In the genomic region with DNA sequence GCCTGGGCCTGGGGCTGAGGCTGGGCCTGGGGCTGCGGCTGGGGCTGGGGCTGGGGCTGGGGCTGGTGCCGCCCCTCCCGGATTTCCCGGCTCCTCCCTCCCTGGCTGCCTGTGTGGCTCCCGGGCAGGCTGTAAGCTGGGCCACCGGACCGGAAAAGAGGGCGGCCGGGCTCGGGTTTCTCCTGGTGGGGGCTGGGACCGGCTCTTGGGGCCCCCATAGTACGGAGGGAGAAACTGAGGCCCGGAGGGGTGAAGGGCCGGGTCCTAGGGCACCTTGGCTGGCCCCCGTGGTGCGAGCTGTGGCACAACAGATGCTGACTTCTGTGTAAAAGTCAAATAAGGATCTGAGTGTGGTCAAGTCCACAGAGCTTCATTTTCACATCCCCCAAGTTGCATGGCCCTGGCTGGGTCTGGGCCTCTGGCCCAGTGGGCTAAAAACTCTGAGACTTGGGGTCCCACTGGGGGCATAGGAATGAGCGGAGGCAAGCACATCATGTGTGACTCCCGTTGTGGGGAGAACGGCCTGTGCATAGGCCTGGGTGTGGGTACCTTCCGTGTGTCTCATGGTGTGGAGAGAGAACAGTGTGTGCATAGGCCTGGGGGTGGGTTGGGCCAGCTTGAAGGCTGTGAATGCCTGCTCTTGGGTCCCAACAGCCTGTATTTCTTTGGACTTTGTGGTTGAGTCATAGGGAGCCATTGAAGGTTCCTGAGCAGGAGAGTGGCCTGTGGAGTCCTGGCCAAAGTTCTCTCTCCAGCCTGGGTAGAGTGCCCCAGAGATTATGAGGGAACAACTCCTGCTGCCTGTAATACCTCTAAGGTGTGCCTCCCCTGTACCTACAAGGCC, we compare ENCODE assay signal across 9 cellular contexts.
DNase-seq lines count a peak whose midpoint lies in the region; ATAC-seq and TF ChIP-seq lines count a peak whose summit lies in the region.
"Had no signal": no experiment of that assay in that cellular context is flagged by ENCODE, and none has a peak within 500 bp of the region (broad histone marks: within the 10 kb centered on the region; RNA-seq: fewer than 3 reads in every experiment).

No MANE protein-coding gene starts in this region.

- TF ChIP-seq CTCF in CD4-positive, alpha-beta T cell (IDR thresholded peaks at IDR 0.05), result no peak

- CTCF ChIA-PET in CD4-positive, alpha-beta T cell (lab: Charles Lee), result no interaction called here

- no peak overlapping the region for H3K27ac Mint-ChIP-seq in CD4-positive, alpha-beta T cell
- H3K27ac Mint-ChIP-seq: memory B cell had no signal

- peaks cover 23% of the 10 kb centered on the region for H3K4me1 ChIP-seq in neuron (ENCODE audit: insufficient read depth, low read length)

- H3K27me3 Mint-ChIP-seq in CD4-positive, alpha-beta T cell, result peaks cover 47% of the 10 kb centered on the region

- no peak for ATAC-seq in CD4-positive, alpha-beta T cell (ENCODE audit: poor library complexity)
- peak; percentile 54 for ATAC-seq in HG03045 (IDR thresholded peaks at IDR 0.05; ENCODE audit: unreplicated experiment)
- ATAC-seq in esophagus mucosa, result peak; percentile 13
- no peak for ATAC-seq in HG03039 (IDR thresholded peaks at IDR 0.05; ENCODE audit: unreplicated experiment)
- no peak for ATAC-seq in GM18520 (IDR thresholded peaks at IDR 0.05; ENCODE audit: unreplicated experiment)

- H3K36me3 Mint-ChIP-seq in CD4-positive, alpha-beta T cell (ENCODE audit: low read depth), result no peaks in the 10 kb centered on the region
- H3K36me3 Mint-ChIP-seq: memory B cell had no signal

- no peak overlapping the region for H2AFZ ChIP-seq in neuron (ENCODE audit: low read depth, low read length)

- H3K4me3 ChIP-seq in neuron (ENCODE audit: low read length), result peak overlapping the region; percentile 36

- intact Hi-C loops in CD4-positive, alpha-beta T cell (cut with DNase I, micrococcal nuclease), result no loop called here

- no peak for DNase-seq in CD4-positive, alpha-beta T cell
- DNase-seq in NCI-H1436 (lab: John Stamatoyannopoulos, UW), result no peak
- DNase-seq in GF-D8 (lab: John Stamatoyannopoulos, UW), result no peak

- no peak overlapping the region for H3K27ac ChIP-seq in CD4-positive, alpha-beta T cell (ENCODE audit: low read depth, low read length)

- H3K27me3 ChIP-seq in CD4-positive, alpha-beta T cell (ENCODE audit: control insufficient read depth, insufficient read depth, low read length), result peaks cover 28% of the 10 kb centered on the region
- no peaks in the 10 kb centered on the region for H3K27me3 ChIP-seq in neuron (ENCODE audit: insufficient read depth, low read length)

- peak overlapping the region; percentile 20 for H3K4me3 Mint-ChIP-seq in CD4-positive, alpha-beta T cell

- H3K4me1 Mint-ChIP-seq in CD4-positive, alpha-beta T cell (ENCODE audit: low read depth), result peaks cover 6% of the 10 kb centered on the region

- POLR2A ChIA-PET in CD4-positive, alpha-beta T cell (lab: Charles Lee), result no interaction called here

- H3K9me3 ChIP-seq in CD4-positive, alpha-beta T cell (ENCODE audit: control insufficient read depth, low read length), result no peaks in the 10 kb centered on the region
- no peaks in the 10 kb centered on the region for H3K9me3 ChIP-seq in neuron (ENCODE audit: low read length)

- no peaks in the 10 kb centered on the region for H3K36me3 ChIP-seq in neuron (ENCODE audit: insufficient read depth, low read length)

- no peaks in the 10 kb centered on the region for H3K9me3 Mint-ChIP-seq in CD4-positive, alpha-beta T cell
- H3K9me3 Mint-ChIP-seq: memory B cell had no signal

Comparison
In these comparisons a context has a peak if more than half of its experiments do, and no peak if none do; other contexts are left out.
1. ATAC-seq: peak in HG03045 (single experiment) and esophagus mucosa (single experiment); none in CD4-positive, alpha-beta T cell (single experiment), HG03039 (single experiment) and GM18520 (single experiment).